In genomic region chr2:131431336-131431735, GRCh38 we compare ENCODE assay signal across 2 cellular contexts.
TF ChIP-seq lines count a peak whose summit lies in the region.

No MANE protein-coding gene starts in this region.

TF ChIP-seq in IMR-90, 13 proteins besides CTCF, POLR2A, EP300 and RAD21:
- no peak for TF ChIP-seq NFE2L2 (IDR thresholded peaks at IDR 0.05; ENCODE audit: low read depth, low read length)
- TF ChIP-seq RCOR1 (IDR thresholded peaks at IDR 0.05; ENCODE audit: insufficient replicate concordance, low read length), result no peak
- TF ChIP-seq USF2 (IDR thresholded peaks at IDR 0.05; ENCODE audit: low read depth, low read length), result no peak
- no peak for TF ChIP-seq MXI1 (IDR thresholded peaks at IDR 0.05; ENCODE audit: borderline replicate concordance, low read depth, low read length)
- TF ChIP-seq SMC3 (IDR thresholded peaks at IDR 0.05; ENCODE audit: low read depth, low read length), result no peak
- no peak for TF ChIP-seq CHD1 (IDR thresholded peaks at IDR 0.05; ENCODE audit: low read depth, low read length)
- TF ChIP-seq BHLHE40 (IDR thresholded peaks at IDR 0.05; ENCODE audit: low read depth, low read length), result no peak
- no peak for TF ChIP-seq MAZ (IDR thresholded peaks at IDR 0.05; ENCODE audit: borderline replicate concordance, low read depth, low read length)
- no peak for TF ChIP-seq CEBPB (IDR thresholded peaks at IDR 0.05; ENCODE audit: low read depth, low read length)
- no peak for TF ChIP-seq MAFK (IDR thresholded peaks at IDR 0.05; ENCODE audit: low read depth, low read length)
- no peak for TF ChIP-seq FOS (IDR thresholded peaks at IDR 0.05; ENCODE audit: low read depth, low read length)
- TF ChIP-seq RFX5 (IDR thresholded peaks at IDR 0.05; ENCODE audit: low read depth, low read length), result no peak
- no peak for TF ChIP-seq ELK1 (IDR thresholded peaks at IDR 0.05; ENCODE audit: borderline replicate concordance, low read depth, low read length)

TF ChIP-seq in SK-N-SH, 30 proteins besides CTCF, POLR2A, EP300 and RAD21:
- no peak for TF ChIP-seq MEF2A (IDR thresholded peaks at IDR 0.05; ENCODE audit: borderline replicate concordance, low read depth)
- no peak for TF ChIP-seq TCF12 (IDR thresholded peaks at IDR 0.05)
TF ChIP-seq in SK-N-SH: peak in this region for 0.
